22 cellular contexts compared by ENCODE assay signal in genomic region chr12:131477613-131478012, GRCh38.
DNase-seq lines count a peak whose midpoint lies in the region; ATAC-seq, FAIRE-seq and TF ChIP-seq lines count a peak whose summit lies in the region.
"Had no signal": no experiment of that assay in that cellular context is flagged by ENCODE, and none has a peak within 500 bp of the region (broad histone marks: within the 10 kb centered on the region; RNA-seq: fewer than 3 reads in every experiment).

No MANE protein-coding gene starts in this region.

- H4K5ac ChIP-seq in H1 (ENCODE audit: insufficient read length, low read depth, low read length) = no peak overlapping the region

- H3K4ac ChIP-seq in H1 (replicated peaks; ENCODE audit: insufficient read length, low read depth, low read length) = no peak overlapping the region

- no peak overlapping the region for H3K4me3 Mint-ChIP-seq in astrocyte (ENCODE audit: unreplicated experiment)
- H3K4me3 Mint-ChIP-seq in activated T-cell treated with anti-CD3 and anti-CD28 coated beads, Interleukin-2, amount 50 U/mL, for 72 hours = no peak overlapping the region
- H3K4me3 Mint-ChIP-seq: CD4-positive, alpha-beta T cell; HFFc6; IgD-negative memory B cell had no signal

- no peak overlapping the region for H3K27ac Mint-ChIP-seq in astrocyte (ENCODE audit: unreplicated experiment)
- no peak overlapping the region for H3K27ac Mint-ChIP-seq in activated T-cell treated with anti-CD3 and anti-CD28 coated beads, Interleukin-2, amount 50 U/mL, for 72 hours
- H3K27ac Mint-ChIP-seq: CD4-positive, alpha-beta T cell; HFFc6; IgD-negative memory B cell had no signal

- peaks cover 16% of the 10 kb centered on the region for H3K27me3 Mint-ChIP-seq in astrocyte (ENCODE audit: low read depth, unreplicated experiment)
- no peaks in the 10 kb centered on the region for H3K27me3 Mint-ChIP-seq in activated T-cell treated with anti-CD3 and anti-CD28 coated beads, Interleukin-2, amount 50 U/mL, for 72 hours (ENCODE audit: low read depth)
- H3K27me3 Mint-ChIP-seq: CD4-positive, alpha-beta T cell had no signal

- H4K91ac ChIP-seq in H1 (replicated peaks; ENCODE audit: insufficient read length, low read length) = no peak overlapping the region

- ATAC-seq in activated T-cell treated with anti-CD3 and anti-CD28 coated beads, Interleukin-2, amount 50 U/mL, for 72 hours (replicated peaks in 1 of 2) = no peak
- ATAC-seq: A549 had no signal

- H3K9me3 ChIP-seq in astrocyte (ENCODE audit: insufficient read depth, low read depth, low read length) (peaks cover 4% of the 10 kb centered on the region), H1 (ENCODE audit: insufficient read depth in 2 of 2, low read depth in 1 of 2, low read length in 1 of 2) (no peaks in the 10 kb centered on the region)
- H3K9me3 ChIP-seq: A549, Caco-2 had no signal

- no peak for TF ChIP-seq EP300 in H1 (IDR thresholded peaks at IDR 0.05; ENCODE audit: borderline replicate concordance in 1 of 2, low read depth in 2 of 2, low read length in 2 of 2)

- peak overlapping the region; percentile 94 for H3K56ac ChIP-seq in H1 (replicated peaks; ENCODE audit: insufficient read length, low read depth, low read length)

- peaks cover 4% of the 10 kb centered on the region; the same call in 1 of the 2 replicates for H3K23me2 ChIP-seq in H1 (ENCODE audit: low read depth, low read length)

- H2BK15ac ChIP-seq in H1 (ENCODE audit: low read length) = no peak overlapping the region

- H3K9ac ChIP-seq in astrocyte (ENCODE audit: low read length) (no peak overlapping the region), H1 (replicated peaks in 1 of 4; ENCODE audit: extremely low read depth in 1 of 4, low read depth in 3 of 4, low read length in 3 of 4) (no peak overlapping the region)
- H3K9ac ChIP-seq: GM23248 had no signal

- H3K27ac ChIP-seq in astrocyte (ENCODE audit: low read depth, low read length) (no peak overlapping the region), H1 (ENCODE audit: low read depth, low read length) (no peak overlapping the region)
- H3K27ac ChIP-seq: A549, C4-2B, GM23248, HL-60 had no signal

- no peak overlapping the region for H2BK20ac ChIP-seq in H1 (ENCODE audit: low read length)

- no peak overlapping the region for H3K14ac ChIP-seq in H1 (ENCODE audit: insufficient read length)

- no peak for TF ChIP-seq POLR2A in H1 (IDR thresholded peaks at IDR 0.05; ENCODE audit: control extremely low read depth in 1 of 2, low read depth in 2 of 2, low read length in 2 of 2)

- H3K36me3 ChIP-seq in astrocyte (ENCODE audit: insufficient read depth, low read length) (no peaks in the 10 kb centered on the region), H1 (ENCODE audit: control insufficient read depth in 2 of 4, insufficient read depth in 4 of 4, low read length in 3 of 4) (no peaks in the 10 kb centered on the region)

- TF ChIP-seq RAD21 in H1 (IDR thresholded peaks at IDR 0.05 in 1 of 2, conservative IDR thresholded peaks at IDR 0.05 in 1 of 2; ENCODE audit: low read depth in 2 of 2, low read length in 2 of 2) = no peak

- H3K4me1 Mint-ChIP-seq in astrocyte (ENCODE audit: low read depth, unreplicated experiment) = no peaks in the 10 kb centered on the region
- H3K4me1 Mint-ChIP-seq in activated T-cell treated with anti-CD3 and anti-CD28 coated beads, Interleukin-2, amount 50 U/mL, for 72 hours (ENCODE audit: low read depth) = no peaks in the 10 kb centered on the region
- H3K4me1 Mint-ChIP-seq: IgD-negative memory B cell had no signal

- H4K20me1 ChIP-seq in astrocyte (ENCODE audit: insufficient read depth, low read length) (no peaks in the 10 kb centered on the region), H1 (replicated peaks in 1 of 2; ENCODE audit: control insufficient read depth in 1 of 2, insufficient read depth in 2 of 2, low read length in 2 of 2) (no peaks in the 10 kb centered on the region)

- H3K23ac ChIP-seq in H1 (ENCODE audit: insufficient read length) = no peak overlapping the region

- no peak overlapping the region for H2AK5ac ChIP-seq in H1 (ENCODE audit: low read depth, low read length)

- H3K79me1 ChIP-seq in H1 (ENCODE audit: low read depth, low read length) = no peaks in the 10 kb centered on the region

- H2BK5ac ChIP-seq in H1 (ENCODE audit: low read depth, low read length) = no peak overlapping the region

- no peaks in the 10 kb centered on the region for H3K27me3 ChIP-seq in astrocyte (ENCODE audit: insufficient read depth, low read length)
- H3K27me3 ChIP-seq in H1 (replicated peaks in 1 of 4; ENCODE audit: control insufficient read depth in 3 of 4, extremely low read depth in 1 of 4, insufficient read depth in 3 of 4, low read length in 3 of 4) = no peaks in the 10 kb centered on the region

- H3K4me1 ChIP-seq in astrocyte (ENCODE audit: insufficient read depth, low read length) (no peaks in the 10 kb centered on the region), H1 (replicated peaks in 1 of 4; ENCODE audit: control insufficient read depth in 3 of 4, insufficient read depth in 4 of 4, low read length in 3 of 4) (no peaks in the 10 kb centered on the region)
- H3K4me1 ChIP-seq: A549, Caco-2 had no signal

- H3K36me3 Mint-ChIP-seq in astrocyte (ENCODE audit: low read depth, unreplicated experiment) = no peaks in the 10 kb centered on the region
- no peaks in the 10 kb centered on the region for H3K36me3 Mint-ChIP-seq in activated T-cell treated with anti-CD3 and anti-CD28 coated beads, Interleukin-2, amount 50 U/mL, for 72 hours (ENCODE audit: insufficient read depth in 2 of 2)
- H3K36me3 Mint-ChIP-seq: IgD-negative memory B cell had no signal

- H3K79me2 ChIP-seq in astrocyte (ENCODE audit: insufficient read depth, low read length) = no peaks in the 10 kb centered on the region
- H3K79me2 ChIP-seq in H1 (ENCODE audit: control insufficient read depth in 1 of 2, insufficient read depth in 2 of 2, low read length in 2 of 2) = no peaks in the 10 kb centered on the region; a peak in 2 of 4 replicates

- no peak overlapping the region for H3K18ac ChIP-seq in H1 (ENCODE audit: extremely low read depth, low read length)

- 89% methylated on average over 2 of the region's 2 CpGs; no CpG with 5 or more reads in 1 of the 2 experiments for WGBS in H1 (ENCODE audit: extremely low coverage in 1 of 2, insufficient coverage in 1 of 2, insufficient read length in 1 of 2, insufficient replicate concordance in 2 of 2, low coverage in 1 of 2, low lambda C conversion rate in 2 of 2, missing lambda C conversion rate in 1 of 2), 2 experiments

- H3K9me3 Mint-ChIP-seq in astrocyte (ENCODE audit: unreplicated experiment) = no peaks in the 10 kb centered on the region
- no peaks in the 10 kb centered on the region for H3K9me3 Mint-ChIP-seq in activated T-cell treated with anti-CD3 and anti-CD28 coated beads, Interleukin-2, amount 50 U/mL, for 72 hours
- H3K9me3 Mint-ChIP-seq: CD4-positive, alpha-beta T cell had no signal

- CTCF ChIA-PET in H1 (lab: Charles Lee; ENCODE audit: partially characterized antibody) = interaction anchor here (0.5 to 1.3 kb wide), 2 partner anchors 23 to 618 kb away, joined by 3 to 4 read pairs; no protein-coding TSS in a partner anchor

- H3K4me3 ChIP-seq in astrocyte (ENCODE audit: insufficient read depth, low read depth, low read length) (no peak overlapping the region), H1 (ENCODE audit: extremely low read depth in 1 of 4, insufficient read depth in 2 of 4, low read depth in 3 of 4, low read length in 4 of 4) (no peak overlapping the region)
- H3K4me3 ChIP-seq: A549, GM23248 had no signal

- H2BK120ac ChIP-seq in H1 (replicated peaks; ENCODE audit: low read depth, low read length) = no peak overlapping the region

- DNase-seq in GM18507 (ENCODE audit: extremely low spot score, insufficient read length, low read depth) (no peak), astrocyte (ENCODE audit: low read depth) (no peak), H1 (ENCODE audit: low read depth in 1 of 2, low spot score in 2 of 2) (no peak), urothelium cell line (ENCODE audit: low spot score) (no peak), cerebellum (ENCODE audit: low spot score) (no peak), inferior parietal cortex (ENCODE audit: extremely low spot score) (no peak)
- no peak for DNase-seq in activated T-cell treated with anti-CD3 and anti-CD28 coated beads, Interleukin-2, amount 50 U/mL, for 72 hours
- DNase-seq: AML-193; Caco-2; CD4-positive, alpha-beta T cell; GM23248; HCEC 1CT; HFFc6; KBM-7 had no signal

- H3K4me2 ChIP-seq in astrocyte (ENCODE audit: low read length) (no peak overlapping the region), H1 (ENCODE audit: insufficient read depth in 1 of 2, low read depth in 2 of 2, low read length in 2 of 2) (no peak overlapping the region)
- H3K4me2 ChIP-seq: A549 had no signal

- POLR2A ChIA-PET in H1 (lab: Charles Lee; ENCODE audit: partially characterized antibody) = no interaction called here

- no peak overlapping the region for H2BK12ac ChIP-seq in H1 (ENCODE audit: low read depth, low read length)

- H2AFZ ChIP-seq in astrocyte (ENCODE audit: low read depth, low read length) = no peak overlapping the region
- H2AFZ ChIP-seq in H1 (ENCODE audit: low read length) = no peak overlapping the region
- H2AFZ ChIP-seq: GM23248 had no signal

- TF ChIP-seq CTCF in astrocyte (IDR thresholded peaks at IDR 0.05; ENCODE audit: insufficient read depth, low read depth, low read length) (no peak), H1 (IDR thresholded peaks at IDR 0.05; ENCODE audit: control extremely low read depth in 1 of 3, insufficient read depth in 1 of 3, low read depth in 1 of 3, low read length in 3 of 3) (no peak)

- no peak overlapping the region for H4K8ac ChIP-seq in H1 (ENCODE audit: extremely low read depth, insufficient read depth, low read length)

- peak; percentile 73 for FAIRE-seq in GM18507 (lab: Jason Lieb, UNC)
- peak; percentile 95 for FAIRE-seq in astrocyte (lab: Jason Lieb, UNC)
- no peak for FAIRE-seq in H1 (lab: Jason Lieb, UNC)
- peak; percentile 100 for FAIRE-seq in urothelium cell line (lab: Jason Lieb, UNC)
- FAIRE-seq: D721Med, G401.6, GM19239, H54 had no signal

TF ChIP-seq in H1, 55 proteins besides CTCF, POLR2A, EP300 and RAD21 (continues in another document):
- TF ChIP-seq TEAD4 (IDR thresholded peaks at IDR 0.05; ENCODE audit: low read depth, low read length) = no peak
- no peak for TF ChIP-seq NRF1 (IDR thresholded peaks at IDR 0.05; ENCODE audit: low read depth, low read length)
- TF ChIP-seq ATF2 (IDR thresholded peaks at IDR 0.05; ENCODE audit: low read length) = no peak
- no peak for TF ChIP-seq PHF8 (conservative IDR thresholded peaks at IDR 0.05; ENCODE audit: low read depth, low read length)
- no peak for TF ChIP-seq SP1 (IDR thresholded peaks at IDR 0.05; ENCODE audit: low read depth, low read length)
